ENCODE assay signal across 1 cellular context in the genomic region with DNA sequence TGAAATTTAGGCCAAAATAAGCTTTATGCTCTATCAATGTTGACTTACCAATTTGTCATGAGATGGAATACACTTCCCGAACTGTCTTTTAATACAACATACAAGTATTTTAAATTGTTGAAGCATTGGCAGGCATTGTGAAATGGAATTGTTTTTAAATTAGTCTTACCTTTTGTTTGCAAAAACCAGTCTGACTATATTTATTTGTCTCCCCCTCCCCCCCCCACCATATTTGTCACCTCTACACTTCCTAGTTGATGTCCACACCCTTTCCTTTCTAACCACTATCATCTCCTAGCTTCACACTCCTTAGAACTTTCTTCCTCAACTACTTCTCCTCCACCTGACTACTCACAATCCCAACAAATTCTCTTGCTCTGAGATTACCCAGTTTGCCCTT.
TF ChIP-seq lines count a peak whose summit lies in the region.

No MANE protein-coding gene starts in this region.

TF ChIP-seq in IMR-90, 13 proteins besides CTCF, POLR2A, EP300 and RAD21:
- TF ChIP-seq SMC3 (IDR thresholded peaks at IDR 0.05; ENCODE audit: low read depth, low read length): no peak
- TF ChIP-seq FOS (IDR thresholded peaks at IDR 0.05; ENCODE audit: low read depth, low read length): no peak
- no peak for TF ChIP-seq RCOR1 (IDR thresholded peaks at IDR 0.05; ENCODE audit: insufficient replicate concordance, low read length)
- TF ChIP-seq BHLHE40 (IDR thresholded peaks at IDR 0.05; ENCODE audit: low read depth, low read length): no peak
TF ChIP-seq in IMR-90: peak in this region for 0.
